ENCODE assay signal across 8 cellular contexts in the genomic region with DNA sequence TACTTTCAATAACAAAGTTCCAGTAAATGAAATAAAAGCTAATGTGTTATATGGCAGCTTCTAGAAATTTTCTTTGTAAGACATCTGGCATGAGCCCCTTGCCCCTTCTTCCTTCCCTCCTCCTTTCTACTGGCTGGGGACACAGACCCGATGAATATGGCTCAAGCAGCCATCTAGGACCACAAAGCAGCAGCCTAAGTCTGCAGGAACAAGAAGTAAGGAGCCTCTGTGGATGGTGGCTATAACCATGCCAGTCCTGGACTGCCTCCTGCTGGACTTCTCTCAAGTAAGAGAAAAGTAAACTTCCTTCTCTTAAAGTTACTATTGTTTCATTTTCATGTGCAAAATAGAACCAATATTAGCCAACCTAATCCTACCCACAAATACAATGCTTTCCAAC.
DNase-seq lines count a peak whose midpoint lies in the region; ATAC-seq and TF ChIP-seq lines count a peak whose summit lies in the region.

No MANE protein-coding gene starts in this region.

- no peak overlapping the region for H3K4ac ChIP-seq in H9 (ENCODE audit: low read depth, low read length)

- H2BK120ac ChIP-seq in H9 (ENCODE audit: low read depth, low read length, poor library complexity, severe bottlenecking) = no peak overlapping the region

- H2BK15ac ChIP-seq in H9 (ENCODE audit: low read depth, low read length) = no peak overlapping the region

- peak; percentile 56 for TF ChIP-seq CTCF in AG04450 (IDR thresholded peaks at IDR 0.05; ENCODE audit: low read depth, low read length)
- peak; percentile 63 for TF ChIP-seq CTCF in H9 (conservative IDR thresholded peaks at IDR 0.05)
- TF ChIP-seq CTCF in WERI-Rb-1 (IDR thresholded peaks at IDR 0.05; ENCODE audit: low read depth, low read length) = peak; percentile 91

- no peaks in the 10 kb centered on the region for H3K9me3 ChIP-seq in AG04450 (ENCODE audit: control insufficient read depth, insufficient read depth, low read length)
- H3K9me3 ChIP-seq in H9 (ENCODE audit: control insufficient read depth, low read depth, low read length) = no peaks in the 10 kb centered on the region
- H3K9me3 ChIP-seq in WERI-Rb-1 (ENCODE audit: severe bottlenecking) = no peaks in the 10 kb centered on the region

- no peak overlapping the region for H3K18ac ChIP-seq in H9 (ENCODE audit: insufficient read length, low read depth, low read length)

- no peaks in the 10 kb centered on the region for H3K9me3 Mint-ChIP-seq in H9
- H3K9me3 Mint-ChIP-seq in activated T-helper 1 cell treated with anti-CD3 and anti-CD28 coated beads, Interleukin-12 subunit alpha, Interleukin-12 subunit beta, Interleukin-2, Interleukin-4 antibody, amounts not matched to agents 30 ng/mL and 10 ng/mL and 1 ng/mL, durations not matched to agents 14 hours and 24 hours and 36 hours = no peaks in the 10 kb centered on the region

- intact Hi-C loops in activated T-helper 1 cell treated with anti-CD3 and anti-CD28 coated beads, Interleukin-12 subunit alpha, Interleukin-12 subunit beta, Interleukin-2, Interleukin-4 antibody, amounts not matched to agents 30 ng/mL and 10 ng/mL and 1 ng/mL, durations not matched to agents 14 hours and 24 hours and 36 hours (cut with micrococcal nuclease) = no loop called here

- H3K9ac ChIP-seq in H9 (ENCODE audit: extremely low read depth, insufficient read length, low read length) = no peak overlapping the region

- POLR2A ChIA-PET in AG04450 (lab: Yijun Ruan, JAX) = interaction anchor here (0.7 to 1.1 kb wide), 2 partner anchors 30 to 43 kb away, joined by 3 to 4 read pairs; no protein-coding TSS in a partner anchor

- DNase-seq in AG04450 (ENCODE audit: low read depth, low spot score) (no peak), H9 (no peak), WERI-Rb-1 (peak; percentile 81), kidney tubule cell (ENCODE audit: low spot score) (peak; percentile 46), SHP77 treated with DMSO at 0.1 percent for 48 hours (lab: John Stamatoyannopoulos, UW) (no peak)
- DNase-seq in activated naive CD4-positive, alpha-beta T cell treated with anti-CD3 and anti-CD28 coated beads, Interleukin-2, amount 50 U/mL, for 16 hours = no peak
- no peak for DNase-seq in activated T-helper 1 cell treated with anti-CD3 and anti-CD28 coated beads, Interleukin-12 subunit alpha, Interleukin-12 subunit beta, Interleukin-2, Interleukin-4 antibody, amounts not matched to agents 30 ng/mL and 10 ng/mL and 1 ng/mL, durations not matched to agents 14 hours and 24 hours and 36 hours (ENCODE audit: low spot score)

- H3K4me2 ChIP-seq in H9 (ENCODE audit: insufficient read depth, insufficient read length, low read length) = no peak overlapping the region

- H2AK5ac ChIP-seq in H9 (ENCODE audit: insufficient read length, low read length) = no peak overlapping the region

- no peaks in the 10 kb centered on the region; the same call in 1 of the 2 replicates for H3K27me3 Mint-ChIP-seq in H9 (ENCODE audit: low read depth)
- H3K27me3 Mint-ChIP-seq in activated T-helper 1 cell treated with anti-CD3 and anti-CD28 coated beads, Interleukin-12 subunit alpha, Interleukin-12 subunit beta, Interleukin-2, Interleukin-4 antibody, amounts not matched to agents 30 ng/mL and 10 ng/mL and 1 ng/mL, durations not matched to agents 14 hours and 24 hours and 36 hours (ENCODE audit: insufficient read depth) = peaks cover 5% of the 10 kb centered on the region

- CTCF ChIA-PET in AG04450 (lab: Charles Lee) = interaction anchor here (0.7 to 2.4 kb wide), 19 partner anchors 9 to 268 kb away, joined by 3 to 22 read pairs (median 3); a partner anchor contains a TSS

- H3K36me3 Mint-ChIP-seq in H9 (ENCODE audit: insufficient read depth in 1 of 3, low read depth in 3 of 3) = peaks cover 0 to 3% (median 0%) of the 10 kb centered on the region in 3 experiments; a peak in 2 of 7 replicates
- H3K36me3 Mint-ChIP-seq in activated T-helper 1 cell treated with anti-CD3 and anti-CD28 coated beads, Interleukin-12 subunit alpha, Interleukin-12 subunit beta, Interleukin-2, Interleukin-4 antibody, amounts not matched to agents 30 ng/mL and 10 ng/mL and 1 ng/mL, durations not matched to agents 14 hours and 24 hours and 36 hours (ENCODE audit: low read depth) = no peaks in the 10 kb centered on the region

- no peak overlapping the region for H2BK5ac ChIP-seq in H9 (ENCODE audit: insufficient read length, low read length)

- H3K27ac ChIP-seq in AG04450 (ENCODE audit: low read depth, low read length) (peak overlapping the region; percentile 58), H9 (ENCODE audit: insufficient read length, low read depth, low read length) (no peak overlapping the region), WERI-Rb-1 (peak overlapping the region; percentile 55)

- H3K23me2 ChIP-seq in H9 (ENCODE audit: insufficient read length, low read depth, low read length, poor library complexity, severe bottlenecking) = no peaks in the 10 kb centered on the region

- H3K14ac ChIP-seq in H9 (ENCODE audit: insufficient read depth, low read length) = no peak overlapping the region

- H4K8ac ChIP-seq in H9 (replicated peaks; ENCODE audit: insufficient read length, low read depth, low read length) = no peak overlapping the region

- peaks cover 58 to 66% of the 10 kb centered on the region in 2 experiments for H3K4me1 Mint-ChIP-seq in H9
- no peaks in the 10 kb centered on the region for H3K4me1 Mint-ChIP-seq in activated T-helper 1 cell treated with anti-CD3 and anti-CD28 coated beads, Interleukin-12 subunit alpha, Interleukin-12 subunit beta, Interleukin-2, Interleukin-4 antibody, amounts not matched to agents 30 ng/mL and 10 ng/mL and 1 ng/mL, durations not matched to agents 14 hours and 24 hours and 36 hours (ENCODE audit: low read depth)

- H4K5ac ChIP-seq in H9 (ENCODE audit: insufficient read length, low read depth, low read length) = no peak overlapping the region

- no peak overlapping the region; a peak in 1 of 5 replicates for H3K4me3 Mint-ChIP-seq in H9
- no peak overlapping the region for H3K4me3 Mint-ChIP-seq in activated T-helper 1 cell treated with anti-CD3 and anti-CD28 coated beads, Interleukin-12 subunit alpha, Interleukin-12 subunit beta, Interleukin-2, Interleukin-4 antibody, amounts not matched to agents 30 ng/mL and 10 ng/mL and 1 ng/mL, durations not matched to agents 14 hours and 24 hours and 36 hours

- no peak overlapping the region for H3T11ph ChIP-seq in H9 (ENCODE audit: low read length)

- no peak overlapping the region for H2BK12ac ChIP-seq in H9 (ENCODE audit: insufficient read length, low read depth, low read length)

- peaks cover 4% of the 10 kb centered on the region for H3K79me1 ChIP-seq in H9 (ENCODE audit: insufficient read depth, low read depth, low read length, poor library complexity, severe bottlenecking)

- H2BK20ac ChIP-seq in H9 (ENCODE audit: low read depth, low read length, poor library complexity, severe bottlenecking) = no peak overlapping the region

- no peak for ATAC-seq in GM19467 (IDR thresholded peaks at IDR 0.05; ENCODE audit: unreplicated experiment)

- no peak overlapping the region for H3K56ac ChIP-seq in H9 (ENCODE audit: insufficient read length, low read depth, low read length)

- peaks cover 7% of the 10 kb centered on the region; the same call in 1 of the 2 replicates for H3K4me1 ChIP-seq in H9 (ENCODE audit: insufficient read depth, low read length)

- no CpG with 5 or more reads among the region's 1 CpG for WGBS in H9 (ENCODE audit: extremely low coverage, insufficient read length, low lambda C conversion rate)

- no peaks in the 10 kb centered on the region for H3K27me3 ChIP-seq in AG04450 (ENCODE audit: control insufficient read depth, insufficient read depth, low read length)
- no peaks in the 10 kb centered on the region for H3K27me3 ChIP-seq in H9 (ENCODE audit: insufficient read depth, low read length)
- no peaks in the 10 kb centered on the region for H3K27me3 ChIP-seq in WERI-Rb-1 (ENCODE audit: insufficient read depth, low read depth, severe bottlenecking)

- H3K4me3 ChIP-seq in AG04450 (ENCODE audit: low read depth, low read length) (no peak overlapping the region), WERI-Rb-1 (ENCODE audit: low read depth, low read length) (no peak overlapping the region)

- no peaks in the 10 kb centered on the region for H3K36me3 ChIP-seq in WERI-Rb-1

- no peak overlapping the region for H4K91ac ChIP-seq in H9 (ENCODE audit: insufficient read length, low read depth, low read length)

- peaks cover 14% of the 10 kb centered on the region; the same call in 1 of the 2 replicates for H3K79me2 ChIP-seq in H9 (ENCODE audit: insufficient read depth, low read length)

- no peak overlapping the region for H2AFZ ChIP-seq in H9 (ENCODE audit: low read length)

- no peak overlapping the region for H3K23ac ChIP-seq in H9 (ENCODE audit: insufficient read length, low read depth, low read length)

- H4K20me1 ChIP-seq in H9 (ENCODE audit: control insufficient read depth, insufficient read depth, insufficient read length) = no peaks in the 10 kb centered on the region

- H3K27ac Mint-ChIP-seq in H9 = peak overlapping the region in 2 of 3 experiments; percentile 67 to 69; a peak in 4 of 7 replicates
- H3K27ac Mint-ChIP-seq in activated T-helper 1 cell treated with anti-CD3 and anti-CD28 coated beads, Interleukin-12 subunit alpha, Interleukin-12 subunit beta, Interleukin-2, Interleukin-4 antibody, amounts not matched to agents 30 ng/mL and 10 ng/mL and 1 ng/mL, durations not matched to agents 14 hours and 24 hours and 36 hours = no peak overlapping the region

Comparison
In these comparisons a context has a peak if more than half of its experiments do, and no peak if none do; other contexts are left out.
1. DNase-seq: peak in WERI-Rb-1 (single experiment) and kidney tubule cell (single experiment); none in AG04450 (single experiment), H9 (single experiment), SHP77 treated with DMSO at 0.1 percent for 48 hours (single experiment), activated naive CD4-positive, alpha-beta T cell treated with anti-CD3 and anti-CD28 coated beads, Interleukin-2, amount 50 U/mL, for 16 hours (single experiment) and activated T-helper 1 cell treated with anti-CD3 and anti-CD28 coated beads, Interleukin-12 subunit alpha, Interleukin-12 subunit beta, Interleukin-2, Interleukin-4 antibody, amounts not matched to agents 30 ng/mL and 10 ng/mL and 1 ng/mL, durations not matched to agents 14 hours and 24 hours and 36 hours (single experiment).
2. Peak in every context shown above with its lines, with median percentiles within 50 percentile points of each other: CTCF ChIP-seq.